ENCODE assay signal across 8 cellular contexts in the genomic region with DNA sequence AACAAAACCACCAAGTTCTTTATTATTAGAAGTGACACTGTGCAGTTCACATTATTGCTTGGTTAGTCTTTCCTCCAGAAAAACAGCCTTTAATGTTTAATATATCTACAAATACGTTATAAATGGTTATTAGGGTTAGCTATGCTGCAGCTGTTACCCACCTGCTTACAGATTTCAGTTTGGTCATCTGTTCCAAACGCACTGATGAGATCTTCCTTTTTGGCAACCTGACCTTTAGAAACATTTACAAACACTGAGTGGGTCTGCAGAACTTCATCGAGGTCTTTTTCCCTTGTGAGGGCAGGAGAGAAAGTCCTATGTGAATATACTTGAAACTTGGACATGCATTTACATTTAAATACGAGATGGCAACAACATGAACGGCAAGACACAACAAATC. TPM values are rescaled to one million over a fixed set of nuclear protein-coding genes. Genes with fewer than 3 reads are reported as not detected.
DNase-seq lines count a peak whose midpoint lies in the region; ATAC-seq and TF ChIP-seq lines count a peak whose summit lies in the region.
"Not testable (repeated sequence)": the region's sequence is repeated elsewhere in the genome, so short reads cannot be mapped to it uniquely, and the experiment has no call there.

No MANE protein-coding gene starts in this region.

- H3K36me3 ChIP-seq in BLaER1 (peaks cover 48% of the 10 kb centered on the region), HUES64 (ENCODE audit: insufficient read depth, low read length) (peaks cover 33% of the 10 kb centered on the region), neutrophil (peaks cover 23% of the 10 kb centered on the region), subcutaneous abdominal adipose tissue (ENCODE audit: control insufficient read depth in 5 of 5, insufficient read depth in 5 of 5, low read length in 5 of 5) (peaks cover 8 to 30% (median 15%) of the 10 kb centered on the region in 5 donors)
- not testable (repeated sequence) for H3K36me3 ChIP-seq in endocrine pancreas (ENCODE audit: control insufficient read depth, insufficient read depth, low read length); kidney epithelial cell (ENCODE audit: control insufficient read depth, insufficient read depth, low read length)

- ATAC-seq in T-cell (replicated peaks in 1 of 4); activated naive CD8-positive, alpha-beta T cell treated with anti-CD3 and anti-CD28 coated beads, Interleukin-2, amount 10 ng/mL, durations not matched to agents 7 days and 5 days (ENCODE audit: low read depth): not testable (repeated sequence)

- peak overlapping the region; percentile 91 to 100 (median 98) for H3K4me3 Mint-ChIP-seq in T-cell
- H3K4me3 Mint-ChIP-seq in activated naive CD8-positive, alpha-beta T cell treated with anti-CD3 and anti-CD28 coated beads, Interleukin-2, amount 10 ng/mL, durations not matched to agents 7 days and 5 days, result peak overlapping the region; percentile 98

- H3K4me2 ChIP-seq in BLaER1, result peak overlapping the region; percentile 83

- WGBS in HUES64, result 88% methylated on average over 1 of the region's 5 CpGs

- H3K27ac Mint-ChIP-seq in T-cell, result peak overlapping the region; percentile 100
- peak overlapping the region; percentile 97 for H3K27ac Mint-ChIP-seq in activated naive CD8-positive, alpha-beta T cell treated with anti-CD3 and anti-CD28 coated beads, Interleukin-2, amount 10 ng/mL, durations not matched to agents 7 days and 5 days

- H3K9ac ChIP-seq in BLaER1; HUES64 (ENCODE audit: low read depth, low read length): not testable (repeated sequence)
- peak overlapping the region; percentile 41 for H3K9ac ChIP-seq in endocrine pancreas (ENCODE audit: control insufficient read depth, insufficient read depth, low read length)
- peak overlapping the region in 3 of 5 donors; percentile 93 to 98 (median 96) for H3K9ac ChIP-seq in subcutaneous abdominal adipose tissue (ENCODE audit: low read length in 5 of 5)

- not testable (repeated sequence) for H3K27ac ChIP-seq in BLaER1; HUES64 (ENCODE audit: low read depth, low read length)
- H3K27ac ChIP-seq in neutrophil (peak overlapping the region; percentile 94), subcutaneous abdominal adipose tissue (ENCODE audit: low read depth, low read length) (peak overlapping the region; percentile 96)

- H3K9me3 Mint-ChIP-seq in T-cell; activated naive CD8-positive, alpha-beta T cell treated with anti-CD3 and anti-CD28 coated beads, Interleukin-2, amount 10 ng/mL, durations not matched to agents 7 days and 5 days: not testable (repeated sequence)

- H3K4me1 ChIP-seq in BLaER1, result peaks cover 18% of the 10 kb centered on the region
- H3K4me1 ChIP-seq in HUES64 (ENCODE audit: insufficient read depth, low read length); endocrine pancreas (ENCODE audit: control insufficient read depth, insufficient read depth, low read length): not testable (repeated sequence)
- H3K4me1 ChIP-seq in neutrophil (ENCODE audit: control insufficient read depth in 1 of 2, insufficient read depth in 1 of 2, low read depth in 1 of 2, low read length in 1 of 2), result peaks cover 16 to 20% of the 10 kb centered on the region in 2 experiments
- H3K4me1 ChIP-seq in subcutaneous abdominal adipose tissue (ENCODE audit: control insufficient read depth in 5 of 5, insufficient read depth in 5 of 5, low read length in 5 of 5), result peaks cover 0 to 14% (median 11%) of the 10 kb centered on the region in 5 donors

- TF ChIP-seq CTCF in kidney epithelial cell (IDR thresholded peaks at IDR 0.05; ENCODE audit: insufficient read depth, low read length, poor library complexity, severe bottlenecking); neutrophil (IDR thresholded peaks at IDR 0.05): not testable (repeated sequence)

- H3K4me1 Mint-ChIP-seq in T-cell, result peaks cover 27 to 35% (median 32%) of the 10 kb centered on the region in 3 donors
- peaks cover 22% of the 10 kb centered on the region for H3K4me1 Mint-ChIP-seq in activated naive CD8-positive, alpha-beta T cell treated with anti-CD3 and anti-CD28 coated beads, Interleukin-2, amount 10 ng/mL, durations not matched to agents 7 days and 5 days

- DNase-seq in T-cell; activated naive CD8-positive, alpha-beta T cell treated with anti-CD3 and anti-CD28 coated beads, Interleukin-2, amount 10 ng/mL, durations not matched to agents 7 days and 5 days; kidney epithelial cell (ENCODE audit: low read depth): not testable (repeated sequence)

- not testable (repeated sequence) for H3K27me3 Mint-ChIP-seq in T-cell; activated naive CD8-positive, alpha-beta T cell treated with anti-CD3 and anti-CD28 coated beads, Interleukin-2, amount 10 ng/mL, durations not matched to agents 7 days and 5 days

- H3K36me3 Mint-ChIP-seq in T-cell, result peaks cover 16% of the 10 kb centered on the region
- peaks cover 13% of the 10 kb centered on the region for H3K36me3 Mint-ChIP-seq in activated naive CD8-positive, alpha-beta T cell treated with anti-CD3 and anti-CD28 coated beads, Interleukin-2, amount 10 ng/mL, durations not matched to agents 7 days and 5 days

- not testable (repeated sequence) for H3K9me3 ChIP-seq in BLaER1; HUES64 (ENCODE audit: insufficient read depth, low read depth, low read length); endocrine pancreas (ENCODE audit: control insufficient read depth, low read length); neutrophil; subcutaneous abdominal adipose tissue (ENCODE audit: control insufficient read depth in 5 of 5, low read length in 5 of 5)

- CTCF ChIA-PET in T-cell (lab: Charles Lee), result not testable (repeated sequence)

- not testable (repeated sequence) for H4K20me1 ChIP-seq in BLaER1

- POLR2A ChIA-PET in T-cell (lab: Charles Lee), result not testable (repeated sequence)
- POLR2A ChIA-PET in activated naive CD8-positive, alpha-beta T cell treated with anti-CD3 and anti-CD28 coated beads, Interleukin-2, amount 10 ng/mL, durations not matched to agents 7 days and 5 days (lab: Charles Lee), result interaction anchor here (0.6 to 1.9 kb wide), 4 partner anchors 8 to 257 kb away, joined by 3 to 9 read pairs (median 4); a partner anchor contains a TSS

- H3K27me3 ChIP-seq in BLaER1; HUES64 (ENCODE audit: insufficient read depth, low read length); endocrine pancreas (ENCODE audit: control insufficient read depth, insufficient read depth, low read length); kidney epithelial cell (ENCODE audit: control insufficient read depth, insufficient read depth, low read length); neutrophil; subcutaneous abdominal adipose tissue (ENCODE audit: control insufficient read depth in 5 of 5, insufficient read depth in 4 of 5, low read length in 5 of 5): not testable (repeated sequence)

- H3K4me3 ChIP-seq in BLaER1 (peak overlapping the region; percentile 83; the same call in 1 of the 2 replicates), HUES64 (ENCODE audit: low read length) (peak overlapping the region; percentile 93; the same call in 1 of the 2 replicates), endocrine pancreas (ENCODE audit: control insufficient read depth, insufficient read depth, low read length) (peak overlapping the region; percentile 84), kidney epithelial cell (ENCODE audit: low read depth, low read length) (peak overlapping the region; percentile 61), subcutaneous abdominal adipose tissue (ENCODE audit: low read depth in 1 of 5, low read length in 5 of 5) (peak overlapping the region; percentile 73 to 85 (median 80))
- H3K4me3 ChIP-seq in neutrophil (ENCODE audit: low read depth in 1 of 2, low read length in 1 of 2), result not testable (repeated sequence)

RNA-seq across cellular contexts. Expression of a gene that starts 1.3 kb away (rescaled TPM):
- 24.8 TPM for polyA plus RNA-seq in HUES64 (2013, experiment 1 of 2)
- 25.5 TPM for polyA plus RNA-seq in HUES64 (2013, experiment 2 of 2)
- total RNA-seq in T-cell (100 to 1,000 TPM in 2 of 5 donors, 10 to 100 TPM in 3; 59.9 to 297 (median 62.8) TPM), kidney epithelial cell (102 and 109 TPM in 2 replicates)
- total RNA-seq in activated naive CD8-positive, alpha-beta T cell treated with anti-CD3 and anti-CD28 coated beads, Interleukin-2, amount 10 ng/mL, durations not matched to agents 7 days and 5 days, result 10 to 100 TPM; 47.5 to 47.7 TPM

RNA-seq across cellular contexts. Expression of a gene that starts 2.6 kb away (rescaled TPM):
- 15.0 TPM for polyA plus RNA-seq in HUES64 (2013, experiment 1 of 2)
- 15.3 TPM for polyA plus RNA-seq in HUES64 (2013, experiment 2 of 2)
- total RNA-seq in T-cell (10 to 100 TPM; 20.1 to 26.7 (median 22.7) TPM), kidney epithelial cell (12.7 and 19.0 TPM in 2 replicates)
- total RNA-seq in activated naive CD8-positive, alpha-beta T cell treated with anti-CD3 and anti-CD28 coated beads, Interleukin-2, amount 10 ng/mL, durations not matched to agents 7 days and 5 days, result 10 to 100 TPM; 15.5 to 17.1 TPM
